ENCODE assay signal across 8 cellular contexts in genomic region chr5:141692533-141692888, GRCh38. TPM values are rescaled to one million over a fixed set of nuclear protein-coding genes. Genes with fewer than 3 reads are reported as not detected.
DNase-seq lines count a peak whose midpoint lies in the region; ATAC-seq and TF ChIP-seq lines count a peak whose summit lies in the region.

No MANE protein-coding gene starts in this region.

- H3K36me3 Mint-ChIP-seq in osteocyte (ENCODE audit: unreplicated experiment): no peaks in the 10 kb centered on the region

- no peaks in the 10 kb centered on the region for H3K36me3 ChIP-seq in Peyer's patch
- H3K36me3 ChIP-seq in endocrine pancreas (ENCODE audit: control insufficient read depth, insufficient read depth, low read length): no peaks in the 10 kb centered on the region

- no peak for TF ChIP-seq POLR2A in Peyer's patch (IDR thresholded peaks at IDR 0.05)

- H3K4me3 ChIP-seq in Peyer's patch (peak overlapping the region; percentile 13 to 47 (median 40)), endocrine pancreas (ENCODE audit: control insufficient read depth, insufficient read depth, low read length) (no peak overlapping the region)

- peaks cover 28% of the 10 kb centered on the region for H3K27me3 Mint-ChIP-seq in osteocyte (ENCODE audit: unreplicated experiment)

- H3K27ac Mint-ChIP-seq in osteocyte (ENCODE audit: unreplicated experiment): no peak overlapping the region

- no peaks in the 10 kb centered on the region for H3K27me3 ChIP-seq in Peyer's patch
- H3K27me3 ChIP-seq in endocrine pancreas (ENCODE audit: control insufficient read depth, insufficient read depth, low read length): no peaks in the 10 kb centered on the region

- H3K4me3 Mint-ChIP-seq in osteocyte (ENCODE audit: unreplicated experiment): peak overlapping the region; percentile 76

- H3K9me3 ChIP-seq in Peyer's patch: no peaks in the 10 kb centered on the region
- H3K9me3 ChIP-seq in endocrine pancreas (ENCODE audit: control insufficient read depth, low read length): no peaks in the 10 kb centered on the region

- H3K9ac ChIP-seq in endocrine pancreas (ENCODE audit: control insufficient read depth, insufficient read depth, low read length): peak overlapping the region; percentile 35

- no peak for TF ChIP-seq CTCF in Peyer's patch (IDR thresholded peaks at IDR 0.05)
- TF ChIP-seq CTCF in osteocyte (IDR thresholded peaks at IDR 0.05): no peak

- peak; percentile 5 for ATAC-seq in GM19035 (IDR thresholded peaks at IDR 0.05; ENCODE audit: unreplicated experiment)
- ATAC-seq in GM21447 (IDR thresholded peaks at IDR 0.05; ENCODE audit: unreplicated experiment): no peak
- no peak for ATAC-seq in HG02623 (IDR thresholded peaks at IDR 0.05; ENCODE audit: unreplicated experiment)

- H3K27ac ChIP-seq in Peyer's patch: no peak overlapping the region

- no peaks in the 10 kb centered on the region for H3K9me3 Mint-ChIP-seq in osteocyte (ENCODE audit: unreplicated experiment)

- peaks cover 4% of the 10 kb centered on the region for H3K4me1 Mint-ChIP-seq in osteocyte (ENCODE audit: unreplicated experiment)

- DNase-seq in Peyer's patch (no peak), osteocyte (ENCODE audit: extremely low spot score, unreplicated experiment) (no peak), NCI-H1930 (lab: John Stamatoyannopoulos, UW) (no peak), NK-92 (lab: John Stamatoyannopoulos, UW; ENCODE audit: unreplicated experiment) (no peak)

- peaks cover 0 to 9% (median 4%) of the 10 kb centered on the region in 4 donors for H3K4me1 ChIP-seq in Peyer's patch
- H3K4me1 ChIP-seq in endocrine pancreas (ENCODE audit: control insufficient read depth, insufficient read depth, low read length): peaks cover 8% of the 10 kb centered on the region

RNA-seq across cellular contexts. Expression of gene ARAP3, which starts 10.5 kb away (rescaled TPM):
- 10 to 100 TPM in 2 of 4 donors, 1 to 10 TPM in 2; 1.1 to 13.2 (median 9.7) TPM for total RNA-seq in Peyer's patch
- 1.3 and 2.0 TPM in 2 replicates for total RNA-seq in osteocyte

RNA-seq across cellular contexts. Expression of gene FCHSD1, which starts 41.3 kb away (rescaled TPM):
- total RNA-seq in Peyer's patch: 100 to 1,000 TPM in 1 of 4 donors, 10 to 100 TPM in 3; 19.8 to 116 (median 45.7) TPM
- total RNA-seq in osteocyte: 23.2 and 28.6 TPM in 2 replicates

RNA-seq across cellular contexts. Expression of gene RELL2, which starts 55.7 kb away (rescaled TPM):
- 10 to 100 TPM in 3 of 4 donors, 1 to 10 TPM in 1; 8.0 to 13.2 (median 10.6) TPM for total RNA-seq in Peyer's patch
- total RNA-seq in osteocyte: 5.4 and 6.1 TPM in 2 replicates

RNA-seq across cellular contexts. Expression of gene HDAC3, which starts 55.9 kb away (rescaled TPM):
- total RNA-seq in Peyer's patch (10 to 100 TPM; 31.2 to 55.6 (median 47.9) TPM), osteocyte (62.1 and 67.9 TPM in 2 replicates)
